In genomic region chr5:39657943-39658342, GRCh38 we compare ENCODE assay signal across 19 cellular contexts.
DNase-seq lines count a peak whose midpoint lies in the region; ATAC-seq and TF ChIP-seq lines count a peak whose summit lies in the region.
"Had no signal": no experiment of that assay in that cellular context is flagged by ENCODE, and none has a peak within 500 bp of the region (broad histone marks: within the 10 kb centered on the region; RNA-seq: fewer than 3 reads in every experiment).

No MANE protein-coding gene starts in this region.

- H3K9me2 ChIP-seq in OCI-LY7 (ENCODE audit: insufficient read depth, low read length), result 0 out of 2 replicates have a peak, but pooled peaks cover 7% of the 10 kb centered on the region

- intact Hi-C loops in OCI-LY7 (cut with micrococcal nuclease; ENCODE audit: unreplicated experiment), result no loop called here

- no peak overlapping the region for H2AFZ ChIP-seq in OCI-LY7 (ENCODE audit: low read length)
- H2AFZ ChIP-seq: GM23338 had no signal

- no TSS peak for BruUV-seq in OCI-LY7 (replicated peaks; lab: Mats Ljungman, UMichigan)

- CTCF ChIA-PET in OCI-LY7 (lab: Charles Lee; ENCODE audit: unreplicated experiment), result no interaction called here

- H3K27ac ChIP-seq in OCI-LY7 (ENCODE audit: low read depth, low read length, poor library complexity, severe bottlenecking), result no peak overlapping the region
- H3K27ac ChIP-seq: 22Rv1, C4-2B, prostate gland, stomach had no signal

- no peaks in the 10 kb centered on the region for H3K9me3 ChIP-seq in OCI-LY7 (ENCODE audit: low read length)
- H3K9me3 ChIP-seq: prostate gland, stomach had no signal

- DNase-seq in T-helper 1 cell (no peak), kidney glomerular epithelial cell (lab: John Stamatoyannopoulos, UW) (peak; percentile 35), OCI-LY7 (ENCODE audit: low spot score) (no peak)
- DNase-seq in T-helper 2 cell treated with Interferon-gamma antibody and Interleukin-4, amounts not matched to agents 5 μg/mL and 100 μg/mL, for 36 hours (ENCODE audit: low spot score), result no peak
- DNase-seq in stimulated activated naive CD4-positive, alpha-beta T cell treated with Interleukin-2 at 50 U/mL for 16 hours (lab: John Stamatoyannopoulos, UW), result no peak
- DNase-seq: dermis blood vessel endothelial cell, glutamatergic neuron, naive B cell, NCI-H1930, NCI-H446 treated with DMSO at 0.1 percent for 48 hours, stomach had no signal

- H4K20me1 ChIP-seq in OCI-LY7 (ENCODE audit: insufficient read depth, low read length), result no peaks in the 10 kb centered on the region

- peaks cover 25% of the 10 kb centered on the region for H3K4me1 Mint-ChIP-seq in T-helper 1 cell treated with Interleukin-12 subunit alpha and Interleukin-12 subunit beta and Interleukin-4 antibody, amounts not matched to agents 30 μg/mL and 1 μg/mL, for 36 hours (ENCODE audit: low read depth)
- peaks cover 40% of the 10 kb centered on the region for H3K4me1 Mint-ChIP-seq in T-helper 2 cell treated with Interferon-gamma antibody and Interleukin-4, amounts not matched to agents 5 μg/mL and 100 μg/mL, for 36 hours (ENCODE audit: low read depth)
- H3K4me1 Mint-ChIP-seq: naive B cell had no signal

- TF ChIP-seq CTCF in OCI-LY7 (conservative IDR thresholded peaks at IDR 0.05; ENCODE audit: low read length), result no peak

- H3K4me3 Mint-ChIP-seq in T-helper 1 cell treated with Interleukin-12 subunit alpha and Interleukin-12 subunit beta and Interleukin-4 antibody, amounts not matched to agents 30 μg/mL and 1 μg/mL, for 36 hours, result no peak overlapping the region
- peak overlapping the region; percentile 48 for H3K4me3 Mint-ChIP-seq in T-helper 2 cell treated with Interferon-gamma antibody and Interleukin-4, amounts not matched to agents 5 μg/mL and 100 μg/mL, for 36 hours
- H3K4me3 Mint-ChIP-seq: GM23338, naive B cell had no signal

- no peaks in the 10 kb centered on the region for H3K4me1 ChIP-seq in OCI-LY7 (ENCODE audit: insufficient read depth, low read length, poor library complexity, severe bottlenecking)
- H3K4me1 ChIP-seq: prostate gland, stomach had no signal

- POLR2A ChIA-PET in OCI-LY7 (lab: Charles Lee), result no interaction called here

- H3K36me3 Mint-ChIP-seq in T-helper 1 cell treated with Interleukin-12 subunit alpha and Interleukin-12 subunit beta and Interleukin-4 antibody, amounts not matched to agents 30 μg/mL and 1 μg/mL, for 36 hours (ENCODE audit: low read depth), result no peaks in the 10 kb centered on the region
- no peaks in the 10 kb centered on the region for H3K36me3 Mint-ChIP-seq in T-helper 2 cell treated with Interferon-gamma antibody and Interleukin-4, amounts not matched to agents 5 μg/mL and 100 μg/mL, for 36 hours (ENCODE audit: low read depth)
- H3K36me3 Mint-ChIP-seq: naive B cell had no signal

- ATAC-seq in GM21737 (IDR thresholded peaks at IDR 0.05; ENCODE audit: unreplicated experiment) (peak; percentile 67), HG02852 (IDR thresholded peaks at IDR 0.05; ENCODE audit: unreplicated experiment) (no peak)
- ATAC-seq: GM23338 had no signal

- no peaks in the 10 kb centered on the region for H3K79me2 ChIP-seq in OCI-LY7 (ENCODE audit: insufficient read depth, low read depth, low read length)

- H3K9me3 Mint-ChIP-seq in T-helper 1 cell treated with Interleukin-12 subunit alpha and Interleukin-12 subunit beta and Interleukin-4 antibody, amounts not matched to agents 30 μg/mL and 1 μg/mL, for 36 hours, result no peaks in the 10 kb centered on the region
- no peaks in the 10 kb centered on the region for H3K9me3 Mint-ChIP-seq in T-helper 2 cell treated with Interferon-gamma antibody and Interleukin-4, amounts not matched to agents 5 μg/mL and 100 μg/mL, for 36 hours

- no peak overlapping the region for H3K4me2 ChIP-seq in OCI-LY7 (ENCODE audit: low read length)
- H3K4me2 ChIP-seq: GM23338 had no signal

- H3K36me3 ChIP-seq in OCI-LY7 (ENCODE audit: insufficient read depth, low read length), result no peaks in the 10 kb centered on the region
- H3K36me3 ChIP-seq: prostate gland, stomach had no signal

- no peak overlapping the region for H3K4me3 ChIP-seq in OCI-LY7 (ENCODE audit: low read depth, low read length, poor library complexity, severe bottlenecking)
- H3K4me3 ChIP-seq: GM23338, lung, prostate gland, stomach had no signal

- H3K27ac Mint-ChIP-seq in T-helper 1 cell treated with Interleukin-12 subunit alpha and Interleukin-12 subunit beta and Interleukin-4 antibody, amounts not matched to agents 30 μg/mL and 1 μg/mL, for 36 hours, result peak overlapping the region; percentile 4
- peak overlapping the region; percentile 33 for H3K27ac Mint-ChIP-seq in T-helper 2 cell treated with Interferon-gamma antibody and Interleukin-4, amounts not matched to agents 5 μg/mL and 100 μg/mL, for 36 hours
- H3K27ac Mint-ChIP-seq: GM23338, naive B cell had no signal

- H3K27me3 Mint-ChIP-seq in T-helper 1 cell treated with Interleukin-12 subunit alpha and Interleukin-12 subunit beta and Interleukin-4 antibody, amounts not matched to agents 30 μg/mL and 1 μg/mL, for 36 hours (ENCODE audit: low read depth), result peaks cover 11% of the 10 kb centered on the region
- peaks cover 23% of the 10 kb centered on the region for H3K27me3 Mint-ChIP-seq in T-helper 2 cell treated with Interferon-gamma antibody and Interleukin-4, amounts not matched to agents 5 μg/mL and 100 μg/mL, for 36 hours (ENCODE audit: low read depth)
